In the genomic region with DNA sequence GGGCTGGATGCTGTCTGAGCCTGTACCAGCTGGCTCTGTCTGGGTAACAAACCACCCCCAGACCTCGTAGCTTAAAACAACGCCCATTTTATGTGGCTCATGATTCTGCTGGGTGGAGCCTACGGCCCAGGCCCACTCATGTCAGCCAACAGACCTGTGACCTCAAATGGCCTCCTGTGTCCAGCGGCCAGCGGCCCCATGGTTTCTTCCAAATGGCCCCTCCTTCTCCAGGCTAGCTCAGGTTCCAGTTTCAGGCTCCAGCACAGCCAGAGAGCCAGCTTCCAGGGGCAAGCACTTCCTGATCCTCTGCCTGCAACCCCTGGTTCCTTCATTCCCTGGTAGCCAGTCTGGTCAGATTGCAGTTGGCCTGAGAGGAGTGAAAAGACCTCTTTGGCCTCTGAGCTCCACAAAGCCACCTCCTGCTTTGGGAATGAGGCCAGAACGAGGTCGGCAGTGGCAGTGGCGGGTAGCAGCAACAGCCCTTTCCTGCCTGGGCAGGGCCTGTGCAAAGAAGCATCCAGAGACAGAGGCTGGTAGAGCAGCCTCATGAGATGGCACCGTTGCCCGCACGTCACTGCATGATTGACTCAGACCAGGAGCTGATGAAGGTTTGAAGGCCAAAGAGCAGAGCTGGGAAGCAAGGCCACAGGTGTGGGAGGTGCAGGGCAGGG, we compare ENCODE assay signal across 1 cellular context.
TF ChIP-seq lines count a peak whose summit lies in the region.

No MANE protein-coding gene starts in this region.

TF ChIP-seq in GM23338, 12 proteins besides CTCF, POLR2A, EP300 and RAD21 (continued from another document):
- TF ChIP-seq REST (IDR thresholded peaks at IDR 0.05; ENCODE audit: unreplicated experiment) (no peak), STAT1 (IDR thresholded peaks at IDR 0.05; ENCODE audit: unreplicated experiment) (no peak), JUNB (IDR thresholded peaks at IDR 0.05; ENCODE audit: unreplicated experiment) (no peak), EZH2 (IDR thresholded peaks at IDR 0.05; ENCODE audit: low read depth, unreplicated experiment) (no peak)
- TF ChIP-seq, protein P1, sequence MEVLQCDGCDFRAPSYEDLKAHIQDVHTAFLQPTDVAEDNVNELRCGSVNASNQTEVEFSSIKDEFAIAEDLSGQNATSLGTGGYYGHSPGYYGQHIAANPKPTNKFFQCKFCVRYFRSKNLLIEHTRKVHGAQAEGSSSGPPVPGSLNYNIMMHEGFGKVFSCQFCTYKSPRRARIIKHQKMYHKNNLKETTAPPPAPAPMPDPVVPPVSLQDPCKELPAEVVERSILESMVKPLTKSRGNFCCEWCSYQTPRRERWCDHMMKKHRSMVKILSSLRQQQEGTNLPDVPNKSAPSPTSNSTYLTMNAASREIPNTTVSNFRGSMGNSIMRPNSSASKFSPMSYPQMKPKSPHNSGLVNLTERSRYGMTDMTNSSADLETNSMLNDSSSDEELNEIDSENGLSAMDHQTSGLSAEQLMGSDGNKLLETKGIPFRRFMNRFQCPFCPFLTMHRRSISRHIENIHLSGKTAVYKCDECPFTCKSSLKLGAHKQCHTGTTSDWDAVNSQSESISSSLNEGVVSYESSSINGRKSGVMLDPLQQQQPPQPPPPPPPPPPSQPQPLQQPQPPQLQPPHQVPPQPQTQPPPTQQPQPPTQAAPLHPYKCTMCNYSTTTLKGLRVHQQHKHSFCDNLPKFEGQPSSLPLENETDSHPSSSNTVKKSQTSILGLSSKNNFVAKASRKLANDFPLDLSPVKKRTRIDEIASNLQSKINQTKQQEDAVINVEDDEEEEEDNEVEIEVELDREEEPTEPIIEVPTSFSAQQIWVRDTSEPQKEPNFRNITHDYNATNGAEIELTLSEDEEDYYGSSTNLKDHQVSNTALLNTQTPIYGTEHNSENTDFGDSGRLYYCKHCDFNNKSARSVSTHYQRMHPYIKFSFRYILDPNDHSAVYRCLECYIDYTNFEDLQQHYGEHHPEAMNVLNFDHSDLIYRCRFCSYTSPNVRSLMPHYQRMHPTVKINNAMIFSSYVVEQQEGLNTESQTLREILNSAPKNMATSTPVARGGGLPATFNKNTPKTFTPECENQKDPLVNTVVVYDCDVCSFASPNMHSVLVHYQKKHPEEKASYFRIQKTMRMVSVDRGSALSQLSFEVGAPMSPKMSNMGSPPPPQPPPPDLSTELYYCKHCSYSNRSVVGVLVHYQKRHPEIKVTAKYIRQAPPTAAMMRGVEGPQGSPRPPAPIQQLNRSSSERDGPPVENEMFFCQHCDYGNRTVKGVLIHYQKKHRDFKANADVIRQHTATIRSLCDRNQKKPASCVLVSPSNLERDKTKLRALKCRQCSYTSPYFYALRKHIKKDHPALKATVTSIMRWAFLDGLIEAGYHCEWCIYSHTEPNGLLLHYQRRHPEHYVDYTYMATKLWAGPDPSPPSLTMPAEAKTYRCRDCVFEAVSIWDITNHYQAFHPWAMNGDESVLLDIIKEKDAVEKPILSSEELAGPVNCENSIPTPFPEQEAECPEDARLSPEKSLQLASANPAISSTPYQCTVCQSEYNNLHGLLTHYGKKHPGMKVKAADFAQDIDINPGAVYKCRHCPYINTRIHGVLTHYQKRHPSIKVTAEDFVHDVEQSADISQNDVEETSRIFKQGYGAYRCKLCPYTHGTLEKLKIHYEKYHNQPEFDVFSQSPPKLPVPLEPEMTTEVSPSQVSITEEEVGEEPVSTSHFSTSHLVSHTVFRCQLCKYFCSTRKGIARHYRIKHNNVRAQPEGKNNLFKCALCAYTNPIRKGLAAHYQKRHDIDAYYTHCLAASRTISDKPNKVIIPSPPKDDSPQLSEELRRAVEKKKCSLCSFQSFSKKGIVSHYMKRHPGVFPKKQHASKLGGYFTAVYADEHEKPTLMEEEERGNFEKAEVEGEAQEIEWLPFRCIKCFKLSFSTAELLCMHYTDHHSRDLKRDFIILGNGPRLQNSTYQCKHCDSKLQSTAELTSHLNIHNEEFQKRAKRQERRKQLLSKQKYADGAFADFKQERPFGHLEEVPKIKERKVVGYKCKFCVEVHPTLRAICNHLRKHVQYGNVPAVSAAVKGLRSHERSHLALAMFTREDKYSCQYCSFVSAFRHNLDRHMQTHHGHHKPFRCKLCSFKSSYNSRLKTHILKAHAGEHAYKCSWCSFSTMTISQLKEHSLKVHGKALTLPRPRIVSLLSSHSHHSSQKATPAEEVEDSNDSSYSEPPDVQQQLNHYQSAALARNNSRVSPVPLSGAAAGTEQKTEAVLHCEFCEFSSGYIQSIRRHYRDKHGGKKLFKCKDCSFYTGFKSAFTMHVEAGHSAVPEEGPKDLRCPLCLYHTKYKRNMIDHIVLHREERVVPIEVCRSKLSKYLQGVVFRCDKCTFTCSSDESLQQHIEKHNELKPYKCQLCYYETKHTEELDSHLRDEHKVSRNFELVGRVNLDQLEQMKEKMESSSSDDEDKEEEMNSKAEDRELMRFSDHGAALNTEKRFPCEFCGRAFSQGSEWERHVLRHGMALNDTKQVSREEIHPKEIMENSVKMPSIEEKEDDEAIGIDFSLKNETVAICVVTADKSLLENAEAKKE (CRISPR knock-in tag; IDR thresholded peaks at IDR 0.05), result no peak
